Comparison of ENCODE assay signal across 17 cellular contexts in genomic region chr3:100317928-100318327, GRCh38. TPM values are rescaled to one million over a fixed set of nuclear protein-coding genes. Genes with fewer than 3 reads are reported as not detected.
DNase-seq lines count a peak whose midpoint lies in the region; ATAC-seq, FAIRE-seq and TF ChIP-seq lines count a peak whose summit lies in the region.
"Had no signal": no experiment of that assay in that cellular context is flagged by ENCODE, and none has a peak within 500 bp of the region (broad histone marks: within the 10 kb centered on the region; RNA-seq: fewer than 3 reads in every experiment).

No MANE protein-coding gene starts in this region.

- WGBS in liver: 16% methylated on average over 2 of the region's 2 CpGs
- WGBS in HepG2 (ENCODE audit: low lambda C conversion rate): 94% methylated on average over 2 of the region's 2 CpGs

- peak overlapping the region; percentile 6 for H3K27ac Mint-ChIP-seq in stimulated activated effector memory CD8-positive, alpha-beta T cell treated with anti-CD3 and anti-CD28 coated beads, Interleukin-12 subunit alpha, Interleukin-12 subunit beta, amount 100 ng/mL, for 72 hours
- H3K27ac Mint-ChIP-seq: activated B cell treated with CpG ODN at 0.5 μM for 24 hours; activated T-cell treated with anti-CD3 and anti-CD28 coated beads, Interleukin-2, amount 50 U/mL, for 24 hours; brain had no signal

- TF ChIP-seq RAD21 in liver (IDR thresholded peaks at IDR 0.05): no peak
- no peak for TF ChIP-seq RAD21 in HepG2 (CRISPR knock-in tag; IDR thresholded peaks at IDR 0.05)

- H3K4me2 ChIP-seq in HepG2 (ENCODE audit: low read depth, low read length): no peak overlapping the region

- H3K27me3 ChIP-seq in liver (ENCODE audit: control insufficient read depth in 4 of 4, insufficient read depth in 4 of 4, low read length in 3 of 4) (no peaks in the 10 kb centered on the region), HepG2 (ENCODE audit: control insufficient read depth in 1 of 2, insufficient read depth in 2 of 2, low read length in 2 of 2) (no peaks in the 10 kb centered on the region)

- H4K20me1 ChIP-seq in HepG2 (ENCODE audit: insufficient read depth, low read length): no peaks in the 10 kb centered on the region

- TF ChIP-seq EP300 in HepG2 (IDR thresholded peaks at IDR 0.05; ENCODE audit: low read depth in 2 of 2, low read length in 2 of 2) (no peak), HepG2 (CRISPR knock-in tag; IDR thresholded peaks at IDR 0.05; ENCODE audit: borderline replicate concordance) (no peak)

- H3K4me3 ChIP-seq in liver (ENCODE audit: low read depth in 1 of 3, low read length in 3 of 3) (no peak overlapping the region), HepG2 (replicated peaks in 1 of 3; ENCODE audit: insufficient read depth in 1 of 3, low read depth in 2 of 3, low read length in 3 of 3) (no peak overlapping the region)

- BruUV-seq in HepG2 (replicated peaks; lab: Mats Ljungman, UMichigan): no TSS peak

- FAIRE-seq in HepG2 (lab: Jason Lieb, UNC): no peak
- FAIRE-seq: H1 had no signal

- H3K27ac ChIP-seq in liver (ENCODE audit: low read depth in 1 of 2, low read length in 2 of 2) (peak overlapping the region; percentile 54 to 60), HepG2 (ENCODE audit: extremely low read length, insufficient read depth, low read length) (no peak overlapping the region)

- H3K9me3 ChIP-seq in liver (ENCODE audit: control insufficient read depth in 4 of 4, low read length in 3 of 4) (no peaks in the 10 kb centered on the region), HepG2 (ENCODE audit: low read length) (no peaks in the 10 kb centered on the region)

- H3K9me3 Mint-ChIP-seq in stimulated activated effector memory CD8-positive, alpha-beta T cell treated with anti-CD3 and anti-CD28 coated beads, Interleukin-12 subunit alpha, Interleukin-12 subunit beta, amount 100 ng/mL, for 72 hours: no peaks in the 10 kb centered on the region
- H3K9me3 Mint-ChIP-seq: activated B cell treated with CpG ODN at 0.5 μM for 24 hours; activated T-cell treated with anti-CD3 and anti-CD28 coated beads, Interleukin-2, amount 50 U/mL, for 24 hours; brain had no signal

- TF ChIP-seq CTCF in liver (IDR thresholded peaks at IDR 0.05; ENCODE audit: low read depth, low read length, missing input control) (no peak), HepG2 (CRISPR knock-in tag; IDR thresholded peaks at IDR 0.05) (no peak)

- H3K36me3 Mint-ChIP-seq in stimulated activated effector memory CD8-positive, alpha-beta T cell treated with anti-CD3 and anti-CD28 coated beads, Interleukin-12 subunit alpha, Interleukin-12 subunit beta, amount 100 ng/mL, for 72 hours: peaks cover 44% of the 10 kb centered on the region

- no peak for TF ChIP-seq POLR2A in HepG2 (IDR thresholded peaks at IDR 0.05; ENCODE audit: insufficient read depth in 1 of 2, low read depth in 2 of 2, low read length in 2 of 2)

- H3K4me1 ChIP-seq in liver (ENCODE audit: control insufficient read depth in 4 of 4, insufficient read depth in 4 of 4, low read length in 3 of 4): peaks cover 2 to 15% (median 10%) of the 10 kb centered on the region in 4 donors
- no peaks in the 10 kb centered on the region for H3K4me1 ChIP-seq in HepG2 (ENCODE audit: insufficient read depth, low read length)

- no peak overlapping the region for H2AFZ ChIP-seq in HepG2 (ENCODE audit: low read length)

- in situ Hi-C loops in HepG2 (cut with HindIII; ENCODE audit: extremely low pct_ligation_motif_present, low pct_unique_long_range_greater_than_20kb): loop anchor here (10.0 kb wide), 1 partner anchor 277 kb away; no protein-coding TSS in a partner anchor

- H3K9ac ChIP-seq in liver (ENCODE audit: low read depth in 1 of 2, low read length in 2 of 2) (peak overlapping the region in 1 of 2 donors; percentile 26), HepG2 (ENCODE audit: insufficient read depth, low read depth, low read length) (no peak overlapping the region)

- intact Hi-C loops in HepG2 (cut with micrococcal nuclease; ENCODE audit: unreplicated experiment): loop anchor here (2.0 to 10.0 kb wide), 2 partner anchors 145 to 397 kb away; no protein-coding TSS in a partner anchor

- H3K79me2 ChIP-seq in HepG2 (ENCODE audit: insufficient read depth, low read length): no peaks in the 10 kb centered on the region

- DNase-seq in HepG2 (ENCODE audit: low spot score) (no peak), NOMO-1 treated with DMSO at 0.1 percent for 48 hours (lab: John Stamatoyannopoulos, UW; ENCODE audit: unreplicated experiment) (no peak), DMS114 treated with DMSO at 0.1 percent for 48 hours (lab: John Stamatoyannopoulos, UW; ENCODE audit: unreplicated experiment) (no peak), midbrain (lab: John Stamatoyannopoulos, UW) (no peak)
- no peak for DNase-seq in stimulated activated effector memory CD8-positive, alpha-beta T cell treated with anti-CD3 and anti-CD28 coated beads, Interleukin-12 subunit alpha, Interleukin-12 subunit beta, amount 100 ng/mL, for 72 hours (ENCODE audit: low spot score in 2 of 2)
- DNase-seq: activated B cell treated with CpG ODN at 0.5 μM for 24 hours; activated T-cell treated with anti-CD3 and anti-CD28 coated beads, Interleukin-2, amount 50 U/mL, for 24 hours; effector memory CD4-positive, alpha-beta T cell; islet precursor cell; NCI-H2107; stimulated activated CD4-positive, alpha-beta T cell treated with anti-CD3 and anti-CD28 coated beads, Interleukin-4, amount 100 ng/mL, for 1 hour; stimulated activated naive CD4-positive, alpha-beta T cell treated with Interleukin-2 at 50 U/mL for 16 hours had no signal

- H3K4me1 Mint-ChIP-seq in stimulated activated effector memory CD8-positive, alpha-beta T cell treated with anti-CD3 and anti-CD28 coated beads, Interleukin-12 subunit alpha, Interleukin-12 subunit beta, amount 100 ng/mL, for 72 hours: peaks cover 7% of the 10 kb centered on the region
- H3K4me1 Mint-ChIP-seq: brain had no signal

- ATAC-seq in HepG2: no peak
- ATAC-seq in GM21723 (IDR thresholded peaks at IDR 0.05; ENCODE audit: unreplicated experiment): peak; percentile 73
- ATAC-seq in HG03521 (IDR thresholded peaks at IDR 0.05; ENCODE audit: unreplicated experiment): peak; percentile 65
- ATAC-seq in stimulated activated effector memory CD8-positive, alpha-beta T cell treated with anti-CD3 and anti-CD28 coated beads, Interleukin-12 subunit alpha, Interleukin-12 subunit beta, amount 100 ng/mL, for 72 hours: peak; percentile 56

- CTCF ChIA-PET in HepG2 (lab: Yijun Ruan, JAX; ENCODE audit: low intra/inter-chr PET ratio, low total read pairs): no interaction called here

- H3K4me3 Mint-ChIP-seq in stimulated activated effector memory CD8-positive, alpha-beta T cell treated with anti-CD3 and anti-CD28 coated beads, Interleukin-12 subunit alpha, Interleukin-12 subunit beta, amount 100 ng/mL, for 72 hours: no peak overlapping the region
- H3K4me3 Mint-ChIP-seq: activated B cell treated with CpG ODN at 0.5 μM for 24 hours; activated T-cell treated with anti-CD3 and anti-CD28 coated beads, Interleukin-2, amount 50 U/mL, for 24 hours; brain had no signal

- POLR2A ChIA-PET in HepG2 (lab: Yijun Ruan, JAX): no interaction called here

- H3K36me3 ChIP-seq in liver (ENCODE audit: control insufficient read depth in 4 of 4, insufficient read depth in 3 of 4, low read depth in 1 of 4, low read length in 3 of 4) (peaks cover 3 to 15% (median 7%) of the 10 kb centered on the region in 4 donors), HepG2 (replicated peaks in 1 of 2; ENCODE audit: control insufficient read depth in 1 of 2, insufficient read depth in 2 of 2, low read length in 2 of 2) (peaks cover 2 to 20% of the 10 kb centered on the region in 2 experiments; a peak in 2 of 5 replicates)

RNA-seq across cellular contexts. Expression of gene NIT2, which starts 16.6 kb away (rescaled TPM):
- total RNA-seq in liver (10 to 100 TPM; 32.4 to 49.2 TPM), HepG2 (2016; rRNA removed; fragmentation: Illumina TruSeq; extraction: Trizol) (49.1 and 54.3 TPM in 2 replicates)
- polyA plus RNA-seq in liver (100 to 1,000 TPM in 1 of 2 donors, 10 to 100 TPM in 1; 61.4 to 243 TPM), HepG2 (2011; rRNA removed) (41.4 and 43.4 TPM in 2 replicates)
- 8.5 and 10.3 TPM in 2 replicates for total RNA-seq in HepG2 (2016; cell fraction: cytosol; rRNA removed; fragmentation: Illumina TruSeq; extraction: Trizol; ENCODE audit: low read depth)
- total RNA-seq in HepG2 (2016; cell fraction: insoluble cytoplasmic fraction; rRNA removed; fragmentation: Illumina TruSeq; extraction: Trizol): 50.7 and 55.5 TPM in 2 replicates
- 15.4 and 15.6 TPM in 2 replicates for total RNA-seq in HepG2 (2016; cell fraction: membrane; rRNA removed; fragmentation: Illumina TruSeq; extraction: Trizol)
- 42.6 and 44.4 TPM in 2 replicates for total RNA-seq in HepG2 (2016; cell fraction: nucleus; rRNA removed; fragmentation: Illumina TruSeq; extraction: Trizol)
- polyA plus RNA-seq in HepG2 (2011; cell fraction: cytosol; rRNA removed): 10.6 and 16.0 TPM in 2 replicates
- polyA plus RNA-seq in HepG2 (2011; cell fraction: nucleus; rRNA removed): 89.2 and 101 TPM in 2 replicates
- 26.0 and 34.9 TPM in 2 replicates for polyA plus RNA-seq in HepG2 (2012)
- 14.8 and 14.9 TPM in 2 replicates for polyA plus RNA-seq in HepG2 (2016; cell fraction: cytosol; fragmentation: Illumina TruSeq; extraction: Trizol; ENCODE audit: low read depth)
- polyA plus RNA-seq in HepG2 (2016; cell fraction: insoluble cytoplasmic fraction; fragmentation: Illumina TruSeq; extraction: Trizol; ENCODE audit: low read depth): 47.6 and 48.6 TPM in 2 replicates
- polyA plus RNA-seq in HepG2 (2016; cell fraction: membrane; fragmentation: Illumina TruSeq; extraction: Trizol; ENCODE audit: low read depth): 10.6 and 12.0 TPM in 2 replicates
- polyA plus RNA-seq in HepG2 (2016; cell fraction: nucleus; fragmentation: Illumina TruSeq; extraction: Trizol; ENCODE audit: insufficient read depth, low read depth): 78.3 and 81.9 TPM in 2 replicates
- polyA minus RNA-seq in HepG2 (2011; rRNA and poly(A)+ RNA removed; ENCODE audit: low replicate concordance): 7.3 and 20.3 TPM in 2 replicates
- 4.6 and 5.9 TPM in 2 replicates for polyA minus RNA-seq in HepG2 (2011; cell fraction: cytosol; rRNA and poly(A)+ RNA removed)
- 32.6 and 33.7 TPM in 2 replicates for polyA minus RNA-seq in HepG2 (2011; cell fraction: nucleus; rRNA and poly(A)+ RNA removed)

RNA-seq across cellular contexts. Expression of gene TBC1D23, which starts 57.1 kb away (rescaled TPM):
- total RNA-seq in liver (10 to 100 TPM; 24.0 to 30.3 TPM), HepG2 (2016; rRNA removed; fragmentation: Illumina TruSeq; extraction: Trizol) (28.7 and 44.5 TPM in 2 replicates)
- polyA plus RNA-seq in liver (10 to 100 TPM in 1 of 2 donors, 1 to 10 TPM in 1; 8.7 to 11.5 TPM), HepG2 (2011; rRNA removed) (26.5 and 35.4 TPM in 2 replicates)
- 5.2 and 5.6 TPM in 2 replicates for total RNA-seq in HepG2 (2016; cell fraction: cytosol; rRNA removed; fragmentation: Illumina TruSeq; extraction: Trizol; ENCODE audit: low read depth)
- 29.0 and 42.5 TPM in 2 replicates for total RNA-seq in HepG2 (2016; cell fraction: insoluble cytoplasmic fraction; rRNA removed; fragmentation: Illumina TruSeq; extraction: Trizol)
- total RNA-seq in HepG2 (2016; cell fraction: membrane; rRNA removed; fragmentation: Illumina TruSeq; extraction: Trizol): 9.4 and 12.5 TPM in 2 replicates
- 35.8 and 37.8 TPM in 2 replicates for total RNA-seq in HepG2 (2016; cell fraction: nucleus; rRNA removed; fragmentation: Illumina TruSeq; extraction: Trizol)
- 8.8 and 13.6 TPM in 2 replicates for polyA plus RNA-seq in HepG2 (2011; cell fraction: cytosol; rRNA removed)
- 13.1 and 13.7 TPM in 2 replicates for polyA plus RNA-seq in HepG2 (2011; cell fraction: nucleus; rRNA removed)
- 26.0 and 27.5 TPM in 2 replicates for polyA plus RNA-seq in HepG2 (2012)
- polyA plus RNA-seq in HepG2 (2016; cell fraction: cytosol; fragmentation: Illumina TruSeq; extraction: Trizol; ENCODE audit: low read depth): 1.2 and 1.3 TPM in 2 replicates
- 22.6 and 26.1 TPM in 2 replicates for polyA plus RNA-seq in HepG2 (2016; cell fraction: insoluble cytoplasmic fraction; fragmentation: Illumina TruSeq; extraction: Trizol; ENCODE audit: low read depth)
- 4.5 and 4.6 TPM in 2 replicates for polyA plus RNA-seq in HepG2 (2016; cell fraction: membrane; fragmentation: Illumina TruSeq; extraction: Trizol; ENCODE audit: low read depth)
- 24.7 and 25.8 TPM in 2 replicates for polyA plus RNA-seq in HepG2 (2016; cell fraction: nucleus; fragmentation: Illumina TruSeq; extraction: Trizol; ENCODE audit: insufficient read depth, low read depth)
- 22.9 and 28.9 TPM in 2 replicates for polyA minus RNA-seq in HepG2 (2011; rRNA and poly(A)+ RNA removed; ENCODE audit: low replicate concordance)
- polyA minus RNA-seq in HepG2 (2011; cell fraction: cytosol; rRNA and poly(A)+ RNA removed): 25.6 and 28.5 TPM in 2 replicates
- 66.4 and 71.1 TPM in 2 replicates for polyA minus RNA-seq in HepG2 (2011; cell fraction: nucleus; rRNA and poly(A)+ RNA removed)
